18 cellular contexts compared by ENCODE assay signal in genomic region chr10:109740436-109740835, GRCh38.
DNase-seq lines count a peak whose midpoint lies in the region; ATAC-seq and TF ChIP-seq lines count a peak whose summit lies in the region.
"Had no signal": no experiment of that assay in that cellular context is flagged by ENCODE, and none has a peak within 500 bp of the region (broad histone marks: within the 10 kb centered on the region; RNA-seq: fewer than 3 reads in every experiment).

No MANE protein-coding gene starts in this region.

- H3K9me3 ChIP-seq in mucosa of descending colon (no peaks in the 10 kb centered on the region), transverse colon (no peaks in the 10 kb centered on the region)

- no peak for TF ChIP-seq CTCF in mucosa of descending colon (IDR thresholded peaks at IDR 0.05)
- no peak for TF ChIP-seq CTCF in transverse colon (IDR thresholded peaks at IDR 0.05)

- no peak for TF ChIP-seq POLR2A in transverse colon (IDR thresholded peaks at IDR 0.05)

- H3K36me3 ChIP-seq in mucosa of descending colon (ENCODE audit: low read depth) (no peaks in the 10 kb centered on the region), transverse colon (no peaks in the 10 kb centered on the region)

- no peaks in the 10 kb centered on the region for H3K27me3 ChIP-seq in transverse colon

- WGBS in transverse colon (ENCODE audit: low coverage in 1 of 2), 2 donors, result 68 to 77% methylated on average over 3 of the region's 3 CpGs

- H3K4me3 ChIP-seq in mucosa of descending colon (no peak overlapping the region), transverse colon (no peak overlapping the region)

- DNase-seq in DMS53 (lab: John Stamatoyannopoulos, UW) (peak; percentile 5), DMS53 treated with DMSO at 0.1 percent for 48 hours (lab: John Stamatoyannopoulos, UW; ENCODE audit: unreplicated experiment) (no peak), fibroblast of gingiva (ENCODE audit: low read depth) (peak; percentile 18), mucosa of descending colon (peak in 1 of 3 donors; percentile 7), transverse colon (peak; percentile 11), amygdala (lab: John Stamatoyannopoulos, UW) (no peak)
- DNase-seq: CD8-positive, alpha-beta T cell; IMR-90; Kasumi-1; MV-4-11; NCI-H1417 treated with DMSO at 0.1 percent for 48 hours; NCI-H2029; NCI-H2171 treated with DMSO at 0.1 percent for 48 hours; NCI-H774; SIG-M5 had no signal

- no peak for TF ChIP-seq EP300 in transverse colon (IDR thresholded peaks at IDR 0.05; ENCODE audit: low read depth)

- H3K4me1 ChIP-seq in mucosa of descending colon (ENCODE audit: low read depth) (no peaks in the 10 kb centered on the region), transverse colon (peaks cover 4 to 15% (median 11%) of the 10 kb centered on the region in 4 donors)

- H3K27ac ChIP-seq in transverse colon, result no peak overlapping the region
- H3K27ac ChIP-seq: 22Rv1 had no signal

- in situ Hi-C loops in transverse colon (cut with MboI; ENCODE audit: low pct_ligation_motif_present in 1 of 4, low pct_unique_long_range_greater_than_20kb in 1 of 4, low sequenced_read_pairs in 3 of 4), result no loop called here

- ATAC-seq in mucosa of descending colon (peak; percentile 83), HG03432 (IDR thresholded peaks at IDR 0.05; ENCODE audit: unreplicated experiment) (no peak), HG03139 (IDR thresholded peaks at IDR 0.05; ENCODE audit: unreplicated experiment) (no peak)
- ATAC-seq: CD8-positive, alpha-beta T cell had no signal

- intact Hi-C loops in mucosa of descending colon (cut with DNase I, micrococcal nuclease), result no loop called here
- intact Hi-C loops in transverse colon (cut with DNase I; ENCODE audit: low total_unique reads), result no loop called here

Comparison
In these comparisons a context has a peak if more than half of its experiments do, and no peak if none do; other contexts are left out.
1. DNase-seq: peak in DMS53 (single experiment), fibroblast of gingiva (single experiment) and transverse colon (single experiment); none in DMS53 treated with DMSO at 0.1 percent for 48 hours (single experiment) and amygdala (0 of 56).